ENCODE assay signal across 13 cellular contexts in the genomic region with DNA sequence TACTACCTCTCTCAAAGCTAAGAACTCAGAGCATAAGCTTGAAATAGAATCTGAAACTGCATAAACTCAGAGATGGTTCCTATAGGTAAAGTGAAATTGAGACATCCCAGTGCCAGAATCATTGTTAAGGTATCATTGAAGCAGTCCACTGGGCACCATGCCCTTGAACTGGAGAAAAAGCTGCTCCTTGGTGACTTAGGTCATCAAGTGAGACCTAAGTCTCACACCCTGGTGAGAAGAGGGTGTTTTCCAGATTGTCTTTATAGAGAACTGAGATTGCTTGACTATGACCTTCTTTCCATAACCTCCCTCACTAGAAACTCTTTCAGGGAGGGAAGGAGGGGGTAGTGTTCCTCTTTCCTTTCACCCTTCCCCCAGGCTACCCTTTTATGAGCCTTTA. TPM values are rescaled to one million over a fixed set of nuclear protein-coding genes. Genes with fewer than 3 reads are reported as not detected.
DNase-seq lines count a peak whose midpoint lies in the region; ATAC-seq and TF ChIP-seq lines count a peak whose summit lies in the region.
"Had no signal": no experiment of that assay in that cellular context is flagged by ENCODE, and none has a peak within 500 bp of the region (broad histone marks: within the 10 kb centered on the region; RNA-seq: fewer than 3 reads in every experiment).

No MANE protein-coding gene starts in this region.

- no peaks in the 10 kb centered on the region for H4K20me1 ChIP-seq in neural progenitor cell (ENCODE audit: low read depth)

- H3F3A ChIP-seq in neural progenitor cell (ENCODE audit: low read depth): no peaks in the 10 kb centered on the region

- DNase-seq in activated naive CD4-positive, alpha-beta T cell treated with anti-CD3 and anti-CD28 coated beads, Interleukin-2, amount 50 U/mL, for 72 hours (ENCODE audit: low spot score in 2 of 2): no peak
- no peak for DNase-seq in activated naive CD4-positive, alpha-beta T cell treated with anti-CD3 and anti-CD28 coated beads, Interleukin-2, amount 10 ng/mL, durations not matched to agents 7 days and 5 days
- no peak for DNase-seq in stimulated activated naive CD8-positive, alpha-beta T cell treated with anti-CD3 and anti-CD28 coated beads, Interleukin-15, amount 100 ng/mL, for 72 hours
- DNase-seq in dorsolateral prefrontal cortex (no peak), neural progenitor cell (ENCODE audit: low spot score) (no peak), NCI-H1436 treated with DMSO at 0.1 percent for 48 hours (lab: John Stamatoyannopoulos, UW) (no peak)
- DNase-seq: KBM-7, NCI-H526 treated with DMSO at 0.1 percent for 48 hours, T-helper 9 cell had no signal

- H3K9ac ChIP-seq in neural progenitor cell: no peak overlapping the region

- CTCF ChIA-PET in activated naive CD4-positive, alpha-beta T cell treated with anti-CD3 and anti-CD28 coated beads, Interleukin-2, amount 10 ng/mL, durations not matched to agents 7 days and 5 days (lab: Charles Lee): no interaction called here

- H3K9me3 Mint-ChIP-seq in activated naive CD4-positive, alpha-beta T cell treated with anti-CD3 and anti-CD28 coated beads, Interleukin-2, amount 50 U/mL, for 72 hours: peaks cover 9 to 12% of the 10 kb centered on the region in 2 donors
- H3K9me3 Mint-ChIP-seq in activated naive CD4-positive, alpha-beta T cell treated with anti-CD3 and anti-CD28 coated beads, Interleukin-2, amount 10 ng/mL, durations not matched to agents 7 days and 5 days: peaks cover 12% of the 10 kb centered on the region
- peaks cover 9 to 11% of the 10 kb centered on the region in 2 donors for H3K9me3 Mint-ChIP-seq in stimulated activated naive CD8-positive, alpha-beta T cell treated with anti-CD3 and anti-CD28 coated beads, Interleukin-15, amount 100 ng/mL, for 72 hours
- peaks cover 2% of the 10 kb centered on the region for H3K9me3 Mint-ChIP-seq in neural progenitor cell

- ATAC-seq in activated naive CD4-positive, alpha-beta T cell treated with anti-CD3 and anti-CD28 coated beads, Interleukin-2, amount 50 U/mL, for 72 hours: peak; percentile 52 to 79
- ATAC-seq in GM21786 (IDR thresholded peaks at IDR 0.05; ENCODE audit: unreplicated experiment) (peak; percentile 91), HG03442 (IDR thresholded peaks at IDR 0.05; ENCODE audit: unreplicated experiment) (peak; percentile 94)
- ATAC-seq in stimulated activated naive CD8-positive, alpha-beta T cell treated with anti-CD3 and anti-CD28 coated beads, Interleukin-15, amount 100 ng/mL, for 72 hours: peak; percentile 58

- intact Hi-C loops in dorsolateral prefrontal cortex (cut with DNase I): no loop called here

- H3K36me3 Mint-ChIP-seq in activated naive CD4-positive, alpha-beta T cell treated with anti-CD3 and anti-CD28 coated beads, Interleukin-2, amount 50 U/mL, for 72 hours: peaks cover 11 to 13% of the 10 kb centered on the region in 2 donors
- peaks cover 9% of the 10 kb centered on the region for H3K36me3 Mint-ChIP-seq in activated naive CD4-positive, alpha-beta T cell treated with anti-CD3 and anti-CD28 coated beads, Interleukin-2, amount 10 ng/mL, durations not matched to agents 7 days and 5 days
- H3K36me3 Mint-ChIP-seq in neural progenitor cell: no peaks in the 10 kb centered on the region

- H3K27ac ChIP-seq in dorsolateral prefrontal cortex (no peak overlapping the region), neural progenitor cell (no peak overlapping the region)
- H3K27ac ChIP-seq: vagina had no signal

- H3K4me3 ChIP-seq in dorsolateral prefrontal cortex (no peak overlapping the region), neural progenitor cell (no peak overlapping the region)
- H3K4me3 ChIP-seq: vagina had no signal

- no peak overlapping the region for H2AFZ ChIP-seq in neural progenitor cell (replicated peaks)

- no peak overlapping the region for H3K4me2 ChIP-seq in neural progenitor cell

- no peak for TF ChIP-seq CTCF in dorsolateral prefrontal cortex (IDR thresholded peaks at IDR 0.05 in 54 of 56, conservative IDR thresholded peaks at IDR 0.05 in 2 of 56; ENCODE audit: low read depth in 1 of 56, partially characterized antibody in 56 of 56)
- TF ChIP-seq CTCF in neural progenitor cell (IDR thresholded peaks at IDR 0.05): no peak

- no peaks in the 10 kb centered on the region for H3K4me1 ChIP-seq in neural progenitor cell
- H3K4me1 ChIP-seq: vagina had no signal

- no peaks in the 10 kb centered on the region for H3K9me3 ChIP-seq in neural progenitor cell (ENCODE audit: low read depth)
- H3K9me3 ChIP-seq: vagina had no signal

- H3K27ac Mint-ChIP-seq in activated naive CD4-positive, alpha-beta T cell treated with anti-CD3 and anti-CD28 coated beads, Interleukin-2, amount 50 U/mL, for 72 hours: peak overlapping the region in 1 of 2 donors; percentile 62
- H3K27ac Mint-ChIP-seq in activated naive CD4-positive, alpha-beta T cell treated with anti-CD3 and anti-CD28 coated beads, Interleukin-2, amount 10 ng/mL, durations not matched to agents 7 days and 5 days: no peak overlapping the region
- peak overlapping the region in 1 of 2 donors; percentile 47 for H3K27ac Mint-ChIP-seq in stimulated activated naive CD8-positive, alpha-beta T cell treated with anti-CD3 and anti-CD28 coated beads, Interleukin-15, amount 100 ng/mL, for 72 hours
- no peak overlapping the region for H3K27ac Mint-ChIP-seq in neural progenitor cell
- H3K27ac Mint-ChIP-seq: nephron had no signal

- H3K4me1 Mint-ChIP-seq in activated naive CD4-positive, alpha-beta T cell treated with anti-CD3 and anti-CD28 coated beads, Interleukin-2, amount 10 ng/mL, durations not matched to agents 7 days and 5 days: peaks cover 39% of the 10 kb centered on the region
- peaks cover 40% of the 10 kb centered on the region for H3K4me1 Mint-ChIP-seq in stimulated activated naive CD8-positive, alpha-beta T cell treated with anti-CD3 and anti-CD28 coated beads, Interleukin-15, amount 100 ng/mL, for 72 hours
- no peaks in the 10 kb centered on the region for H3K4me1 Mint-ChIP-seq in neural progenitor cell
- H3K4me1 Mint-ChIP-seq: nephron had no signal

- no peak overlapping the region for H3K4me3 Mint-ChIP-seq in activated naive CD4-positive, alpha-beta T cell treated with anti-CD3 and anti-CD28 coated beads, Interleukin-2, amount 10 ng/mL, durations not matched to agents 7 days and 5 days
- no peak overlapping the region for H3K4me3 Mint-ChIP-seq in stimulated activated naive CD8-positive, alpha-beta T cell treated with anti-CD3 and anti-CD28 coated beads, Interleukin-15, amount 100 ng/mL, for 72 hours
- no peak overlapping the region for H3K4me3 Mint-ChIP-seq in neural progenitor cell
- H3K4me3 Mint-ChIP-seq: nephron had no signal

- no peaks in the 10 kb centered on the region for H3K79me2 ChIP-seq in neural progenitor cell (ENCODE audit: low read depth)

- H3K27me3 Mint-ChIP-seq in activated naive CD4-positive, alpha-beta T cell treated with anti-CD3 and anti-CD28 coated beads, Interleukin-2, amount 10 ng/mL, durations not matched to agents 7 days and 5 days: no peaks in the 10 kb centered on the region
- H3K27me3 Mint-ChIP-seq in stimulated activated naive CD8-positive, alpha-beta T cell treated with anti-CD3 and anti-CD28 coated beads, Interleukin-15, amount 100 ng/mL, for 72 hours: no peaks in the 10 kb centered on the region
- H3K27me3 Mint-ChIP-seq in neural progenitor cell (ENCODE audit: insufficient read depth, low read depth): no peaks in the 10 kb centered on the region

- H3K36me3 ChIP-seq in neural progenitor cell: no peaks in the 10 kb centered on the region
- H3K36me3 ChIP-seq: vagina had no signal

- H3K27me3 ChIP-seq in dorsolateral prefrontal cortex: no peaks in the 10 kb centered on the region
- no peaks in the 10 kb centered on the region for H3K27me3 ChIP-seq in neural progenitor cell
- H3K27me3 ChIP-seq: vagina had no signal

RNA-seq across cellular contexts. Expression of gene ATP6V1G3, which starts 9.4 kb away (rescaled TPM):
- under 1 TPM in 1 of 2 donors, not detected in 1; 0.56 TPM for total RNA-seq in activated naive CD4-positive, alpha-beta T cell treated with anti-CD3 and anti-CD28 coated beads, Interleukin-2, amount 50 U/mL, for 72 hours
- total RNA-seq in dorsolateral prefrontal cortex (not detected), neural progenitor cell (ENCODE audit: low replicate concordance) (not detected in 2 replicates)
- total RNA-seq: vagina had no signal
